In the genomic region with DNA sequence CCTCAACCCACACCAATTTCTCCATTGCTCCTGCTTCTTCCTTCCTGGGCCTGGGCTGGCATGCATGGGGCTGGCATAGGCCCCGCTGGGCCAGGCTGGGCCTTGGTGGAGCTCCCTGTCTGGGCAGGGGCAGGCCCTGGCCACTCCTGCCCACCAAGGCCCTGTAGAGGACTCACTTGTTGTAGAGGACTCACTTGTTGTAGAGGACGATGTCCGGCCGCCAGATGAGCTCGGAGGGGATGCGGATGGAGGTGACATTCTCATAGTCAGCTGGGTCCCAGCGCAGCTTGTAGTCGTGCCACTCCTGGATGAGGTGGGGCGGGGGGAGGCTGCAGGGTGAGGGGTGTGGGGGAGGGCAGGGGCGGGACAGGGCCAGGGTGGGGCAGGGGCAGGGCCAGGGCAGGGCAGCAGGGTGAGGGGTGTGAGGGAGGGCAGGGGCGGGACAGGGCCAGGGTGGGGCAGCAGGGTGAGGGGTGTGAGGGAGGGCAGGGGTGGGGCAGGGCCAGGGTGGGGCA, we compare ENCODE assay signal across 37 cellular contexts. TPM values are rescaled to one million over a fixed set of nuclear protein-coding genes. Genes with fewer than 3 reads are reported as not detected.
"Had no signal": no experiment of that assay in that cellular context is flagged by ENCODE, and none has a peak within 500 bp of the region (broad histone marks: within the 10 kb centered on the region; RNA-seq: fewer than 3 reads in every experiment).

No MANE protein-coding gene starts in this region.

- DNase-seq: activated CD4-positive, alpha-beta memory T cell treated with anti-CD3 and anti-CD28 coated beads for 36 hours; activated CD4-positive, alpha-beta T cell treated with anti-CD3 and anti-CD28 coated beads for 36 hours; activated CD4-positive, alpha-beta T cell treated with anti-CD3 and anti-CD28 coated beads, Interleukin-2, amount 10 ng/mL, durations not matched to agents 24 days and 14 days; activated CD4-positive, CD25-positive, alpha-beta regulatory T cell; activated CD4-positive, CD25-positive, alpha-beta regulatory T cell treated with anti-CD3 and anti-CD28 coated beads, Interleukin-2, amount 50 U/mL, for 72 hours; activated CD8-positive, alpha-beta memory T cell treated with anti-CD3 and anti-CD28 coated beads, Interleukin-2, amount 10 ng/mL, durations not matched to agents 7 days and 5 days; activated CD8-positive, alpha-beta memory T cell treated with anti-CD3 and anti-CD28 coated beads, Interleukin-2, amount 50 U/mL, for 4 hours; activated CD8-positive, alpha-beta T cell treated with anti-CD3 and anti-CD28 coated beads, Interleukin-2, amount 10 ng/mL, durations not matched to agents 7 days and 5 days; activated effector memory CD4-positive, alpha-beta T cell treated with anti-CD3 and anti-CD28 coated beads, Interleukin-2, amount 50 U/mL, for 16 hours; activated naive CD4-positive, alpha-beta T cell treated with anti-CD3 and anti-CD28 coated beads for 36 hours; activated naive CD8-positive, alpha-beta T cell treated with anti-CD3 and anti-CD28 coated beads for 36 hours; activated naive CD8-positive, alpha-beta T cell treated with anti-CD3 and anti-CD28 coated beads, Interleukin-2, amount 50 U/mL, for 24 hours; activated T-cell treated with anti-CD3 and anti-CD28 coated beads, Interleukin-2, amount 50 U/mL, for 1 hour; activated T-cell treated with anti-CD3 and anti-CD28 coated beads, Interleukin-2, amount 50 U/mL, for 48 hours; adrenal gland; amygdala; aorta; body of pancreas; central memory CD4-positive, alpha-beta T cell; cerebellar nuclear complex; colonic mucosa; effector CD8-positive, alpha-beta T cell; esophagus squamous epithelium; foreskin melanocyte; T-helper 1 cell; T-helper 17 cell; T1000 had no signal

- FAIRE-seq: endometrium, endothelial cell of umbilical vein had no signal

- H3K27ac ChIP-seq: adrenal gland, body of pancreas, colonic mucosa, epithelial cell of prostate, esophagus squamous epithelium, gastroesophageal sphincter had no signal

- ATAC-seq: activated CD4-positive, alpha-beta T cell treated with anti-CD3 and anti-CD28 coated beads for 36 hours; activated CD8-positive, alpha-beta memory T cell treated with anti-CD3 and anti-CD28 coated beads, Interleukin-2, amount 10 ng/mL, durations not matched to agents 7 days and 5 days; activated CD8-positive, alpha-beta T cell treated with anti-CD3 and anti-CD28 coated beads, Interleukin-2, amount 10 ng/mL, durations not matched to agents 7 days and 5 days; activated naive CD8-positive, alpha-beta T cell treated with anti-CD3 and anti-CD28 coated beads, Interleukin-2, amount 50 U/mL, for 24 hours; body of pancreas; gastroesophageal sphincter; T-helper 17 cell had no signal

- H3K4me3 ChIP-seq: adrenal gland, body of pancreas, colonic mucosa, esophagus squamous epithelium, gastroesophageal sphincter had no signal

- H3K36me3 ChIP-seq: adrenal gland, colonic mucosa, esophagus squamous epithelium, gastroesophageal sphincter had no signal

- H3K4me1 ChIP-seq: adrenal gland, colonic mucosa had no signal

- H3K9me3 ChIP-seq: adrenal gland, body of pancreas, colonic mucosa, esophagus squamous epithelium, gastroesophageal sphincter had no signal

RNA-seq across cellular contexts. Expression of a gene that starts 5.3 kb away (rescaled TPM):
- total RNA-seq: activated CD4-positive, alpha-beta memory T cell treated with anti-CD3 and anti-CD28 coated beads for 36 hours; activated CD4-positive, alpha-beta T cell treated with anti-CD3 and anti-CD28 coated beads for 36 hours; activated CD4-positive, alpha-beta T cell treated with anti-CD3 and anti-CD28 coated beads, Interleukin-2, amount 10 ng/mL, durations not matched to agents 24 days and 14 days; activated CD8-positive, alpha-beta memory T cell treated with anti-CD3 and anti-CD28 coated beads for 36 hours; activated CD8-positive, alpha-beta memory T cell treated with anti-CD3 and anti-CD28 coated beads, Interleukin-2, amount 10 ng/mL, durations not matched to agents 7 days and 5 days; activated CD8-positive, alpha-beta T cell treated with anti-CD3 and anti-CD28 coated beads, Interleukin-2, amount 10 ng/mL, durations not matched to agents 7 days and 5 days; activated naive CD4-positive, alpha-beta T cell treated with anti-CD3 and anti-CD28 coated beads for 36 hours; activated naive CD8-positive, alpha-beta T cell treated with anti-CD3 and anti-CD28 coated beads for 36 hours; activated T-helper 1 cell treated with anti-CD3 and anti-CD28 coated beads, Interleukin-12 subunit alpha, Interleukin-12 subunit beta, Interleukin-2, Interleukin-4 antibody, amounts not matched to agents 30 ng/mL and 10 ng/mL and 1 ng/mL, durations not matched to agents 14 hours and 24 hours and 36 hours; activated T-helper 2 cell treated with anti-CD3 and anti-CD28 coated beads, Interferon-gamma antibody, Interleukin-2, Interleukin-4, amounts not matched to agents 10 μg/mL and 5 μg/mL and 100 μg/mL, durations not matched to agents 14 hours and 24 hours and 36 hours; aorta; body of pancreas; endothelial cell of umbilical vein; esophagus squamous epithelium; fibroblast of lung; fibroblast of villous mesenchyme; gastroesophageal sphincter; glomerular endothelial cell; T-helper 17 cell had no signal
- polyA plus RNA-seq: aorta, endothelial cell of umbilical vein, fibroblast of lung had no signal
